16 cellular contexts compared by ENCODE assay signal in genomic region chr7:139827042-139827441, GRCh38. TPM values are rescaled to one million over a fixed set of nuclear protein-coding genes. Genes with fewer than 3 reads are reported as not detected.
DNase-seq lines count a peak whose midpoint lies in the region; ATAC-seq, FAIRE-seq and TF ChIP-seq lines count a peak whose summit lies in the region.
"Had no signal": no experiment of that assay in that cellular context is flagged by ENCODE, and none has a peak within 500 bp of the region (broad histone marks: within the 10 kb centered on the region; RNA-seq: fewer than 3 reads in every experiment).

No MANE protein-coding gene starts in this region.

- SMC1A ChIA-PET in GM12878 (lab: Charles Lee; ENCODE audit: uncharacterized antibody, unreplicated experiment): interaction anchor here (1.0 to 3.8 kb wide), 4 partner anchors 29 to 225 kb away, joined by 3 to 38 read pairs (median 4); no protein-coding TSS in a partner anchor

- H3K36me3 ChIP-seq in GM12878 (ENCODE audit: control insufficient read depth in 2 of 2, insufficient read depth in 2 of 2, low read length in 1 of 2): no peaks in the 10 kb centered on the region
- H3K36me3 ChIP-seq: sigmoid colon had no signal

- POLR2A ChIA-PET in GM12878 (lab: Charles Lee): no interaction called here

- FAIRE-seq in GM12878 (lab: Jason Lieb, UNC) (no peak), GM19239 (lab: Jason Lieb, UNC) (no peak)
- FAIRE-seq: colon had no signal

- H3K4me3 Mint-ChIP-seq in activated naive CD4-positive, alpha-beta T cell treated with anti-CD3 and anti-CD28 coated beads for 36 hours: no peak overlapping the region
- no peak overlapping the region for H3K4me3 Mint-ChIP-seq in stimulated activated effector memory CD8-positive, alpha-beta T cell treated with anti-CD3 and anti-CD28 coated beads, Interleukin-12 subunit alpha, Interleukin-12 subunit beta, amount 100 ng/mL, for 72 hours
- H3K4me3 Mint-ChIP-seq: stimulated activated naive CD8-positive, alpha-beta T cell treated with anti-CD3 and anti-CD28 coated beads, Interleukin-15, Interleukin-2, amounts not matched to agents 100 ng/mL and 50 ng/mL, for 24 hours had no signal

- no peak overlapping the region for H3K27ac Mint-ChIP-seq in activated naive CD4-positive, alpha-beta T cell treated with anti-CD3 and anti-CD28 coated beads for 36 hours
- H3K27ac Mint-ChIP-seq in activated naive CD4-positive, alpha-beta T cell treated with anti-CD3 and anti-CD28 coated beads, Interleukin-2, amount 50 U/mL, for 72 hours: no peak overlapping the region
- peak overlapping the region; percentile 8 for H3K27ac Mint-ChIP-seq in stimulated activated effector memory CD8-positive, alpha-beta T cell treated with anti-CD3 and anti-CD28 coated beads, Interleukin-12 subunit alpha, Interleukin-12 subunit beta, amount 100 ng/mL, for 72 hours
- H3K27ac Mint-ChIP-seq: stimulated activated naive CD8-positive, alpha-beta T cell treated with anti-CD3 and anti-CD28 coated beads, Interleukin-15, Interleukin-2, amounts not matched to agents 100 ng/mL and 50 ng/mL, for 24 hours had no signal

- H4K20me1 ChIP-seq in GM12878 (ENCODE audit: control insufficient read depth, insufficient read depth): no peaks in the 10 kb centered on the region

- H3K79me2 ChIP-seq in GM12878 (ENCODE audit: control insufficient read depth, insufficient read depth, low read length): peaks cover 2% of the 10 kb centered on the region; the same call in 1 of the 2 replicates

- H3K4me2 ChIP-seq in GM12878 (ENCODE audit: control insufficient read depth, insufficient read depth): no peak overlapping the region

- RAD21 ChIA-PET in GM12878 (lab: Charles Lee; ENCODE audit: unreplicated experiment): interaction anchor here (0.6 to 2.6 kb wide), 4 partner anchors 90 to 194 kb away, joined by 3 to 12 read pairs (median 4); no protein-coding TSS in a partner anchor

- 0 out of 2 replicates have a peak, but pooled peaks have one; percentile 9 for TF ChIP-seq CTCF in LNCaP clone FGC (IDR thresholded peaks at IDR 0.05; ENCODE audit: control insufficient read depth, extremely low read depth, insufficient read depth)
- peak; percentile 16 to 32 (median 26); a peak in 3 of 6 replicates for TF ChIP-seq CTCF in GM12878 (IDR thresholded peaks at IDR 0.05 in 2 of 3, conservative IDR thresholded peaks at IDR 0.05 in 1 of 3; ENCODE audit: control insufficient read depth in 2 of 3, extremely low read depth in 1 of 3, insufficient read depth in 1 of 3, low read depth in 3 of 3, low read length in 3 of 3)

- peak; percentile 73 for TF ChIP-seq RAD21 in GM12878 (IDR thresholded peaks at IDR 0.05; ENCODE audit: insufficient read depth, low read depth, low read length)

- peak; percentile 46 for DNase-seq in activated naive CD4-positive, alpha-beta T cell treated with anti-CD3 and anti-CD28 coated beads for 36 hours
- DNase-seq in activated naive CD4-positive, alpha-beta T cell treated with anti-CD3 and anti-CD28 coated beads, Interleukin-2, amount 50 U/mL, for 72 hours (ENCODE audit: low spot score in 2 of 2): no peak
- no peak for DNase-seq in LNCaP clone FGC (ENCODE audit: low read depth)
- no peak for DNase-seq in GM12878 (ENCODE audit: low read depth, low spot score)
- no peak for DNase-seq in stimulated activated effector memory CD8-positive, alpha-beta T cell treated with anti-CD3 and anti-CD28 coated beads, Interleukin-12 subunit alpha, Interleukin-12 subunit beta, amount 100 ng/mL, for 72 hours (ENCODE audit: low spot score in 2 of 2)
- no peak for DNase-seq in GM19239 (ENCODE audit: insufficient read length, low spot score)
- DNase-seq in T-helper 9 cell: no peak
- DNase-seq in activated T-cell treated with anti-CD3 and anti-CD28 coated beads, Interleukin-2, amount 50 U/mL, for 48 hours: no peak
- DNase-seq: C1 segment of cervical spinal cord, left ventricle myocardium superior, NCI-H774, sigmoid colon had no signal

- H3K4me3 ChIP-seq in LNCaP clone FGC (ENCODE audit: low read depth, low read length): no peak overlapping the region
- no peak overlapping the region for H3K4me3 ChIP-seq in GM12878
- H3K4me3 ChIP-seq: sigmoid colon, SK-N-MC had no signal

- CTCF ChIA-PET in activated naive CD4-positive, alpha-beta T cell treated with anti-CD3 and anti-CD28 coated beads for 36 hours (lab: Charles Lee): interaction anchor here (0.8 to 2.7 kb wide), 4 partner anchors 13 to 181 kb away, joined by 3 to 15 read pairs (median 6); no protein-coding TSS in a partner anchor
- CTCF ChIA-PET in GM12878 (lab: Yijun Ruan, JAX): interaction anchor here (1.7 to 4.7 kb wide), 3 partner anchors 180 to 393 kb away, joined by 6 to 52 read pairs (median 14); no protein-coding TSS in a partner anchor

- peaks cover 0 to 1% of the 10 kb centered on the region in 2 experiments; a peak in 1 of 4 replicates for H3K27me3 ChIP-seq in GM12878 (replicated peaks in 1 of 2; ENCODE audit: control insufficient read depth in 2 of 2, insufficient read depth in 2 of 2, low read length in 1 of 2)

- BruUV-seq in GM12878 (replicated peaks; lab: Mats Ljungman, UMichigan): no TSS peak

- in situ Hi-C loops in GM12878 (cut with MboI): no loop called here

- H3K9ac ChIP-seq in GM12878 (ENCODE audit: control insufficient read depth, insufficient read depth, low read length): no peak overlapping the region

- no peaks in the 10 kb centered on the region for H3K36me3 Mint-ChIP-seq in activated naive CD4-positive, alpha-beta T cell treated with anti-CD3 and anti-CD28 coated beads for 36 hours (ENCODE audit: low read depth)
- H3K36me3 Mint-ChIP-seq in activated naive CD4-positive, alpha-beta T cell treated with anti-CD3 and anti-CD28 coated beads, Interleukin-2, amount 50 U/mL, for 72 hours: peaks cover 7 to 12% of the 10 kb centered on the region in 2 donors
- no peaks in the 10 kb centered on the region for H3K36me3 Mint-ChIP-seq in stimulated activated effector memory CD8-positive, alpha-beta T cell treated with anti-CD3 and anti-CD28 coated beads, Interleukin-12 subunit alpha, Interleukin-12 subunit beta, amount 100 ng/mL, for 72 hours

- H3K27me3 Mint-ChIP-seq in activated naive CD4-positive, alpha-beta T cell treated with anti-CD3 and anti-CD28 coated beads for 36 hours (ENCODE audit: low read depth): peaks cover 4% of the 10 kb centered on the region
- H3K27me3 Mint-ChIP-seq: stimulated activated naive CD8-positive, alpha-beta T cell treated with anti-CD3 and anti-CD28 coated beads, Interleukin-15, Interleukin-2, amounts not matched to agents 100 ng/mL and 50 ng/mL, for 24 hours had no signal

- TF ChIP-seq POLR2A in GM12878 (IDR thresholded peaks at IDR 0.05; ENCODE audit: low read depth, low read length): no peak

- intact Hi-C loops in activated naive CD4-positive, alpha-beta T cell treated with anti-CD3 and anti-CD28 coated beads for 36 hours (cut with micrococcal nuclease): loop anchor here (1.0 to 10.0 kb wide), 5 partner anchors 175 to 322 kb away; no protein-coding TSS in a partner anchor
- intact Hi-C loops in GM12878 (cut with micrococcal nuclease; ENCODE audit: unreplicated experiment): loop anchor here (2.0 to 5.0 kb wide), 2 partner anchors 175 to 180 kb away; no protein-coding TSS in a partner anchor

- TF ChIP-seq EP300 in GM12878 (IDR thresholded peaks at IDR 0.05; ENCODE audit: borderline replicate concordance in 1 of 2, control insufficient read depth in 1 of 2, low read depth in 2 of 2, low read length in 2 of 2): no peak

- no peak overlapping the region for H2AFZ ChIP-seq in GM12878 (ENCODE audit: control insufficient read depth, low read depth, low read length)

- H3K9me3 ChIP-seq in GM12878 (replicated peaks; ENCODE audit: control insufficient read depth, insufficient read depth, low read length): no peaks in the 10 kb centered on the region
- H3K9me3 ChIP-seq: sigmoid colon had no signal

- H3K9me3 Mint-ChIP-seq in activated naive CD4-positive, alpha-beta T cell treated with anti-CD3 and anti-CD28 coated beads for 36 hours: no peaks in the 10 kb centered on the region
- H3K9me3 Mint-ChIP-seq in activated naive CD4-positive, alpha-beta T cell treated with anti-CD3 and anti-CD28 coated beads, Interleukin-2, amount 50 U/mL, for 72 hours: no peaks in the 10 kb centered on the region
- no peaks in the 10 kb centered on the region for H3K9me3 Mint-ChIP-seq in stimulated activated effector memory CD8-positive, alpha-beta T cell treated with anti-CD3 and anti-CD28 coated beads, Interleukin-12 subunit alpha, Interleukin-12 subunit beta, amount 100 ng/mL, for 72 hours
- H3K9me3 Mint-ChIP-seq: stimulated activated naive CD8-positive, alpha-beta T cell treated with anti-CD3 and anti-CD28 coated beads, Interleukin-15, Interleukin-2, amounts not matched to agents 100 ng/mL and 50 ng/mL, for 24 hours had no signal

- H3K27ac ChIP-seq in GM12878 (ENCODE audit: control insufficient read depth, insufficient read depth): no peak overlapping the region
- H3K27ac ChIP-seq: sigmoid colon, SK-N-MC had no signal

- peaks cover 24% of the 10 kb centered on the region for H3K4me1 Mint-ChIP-seq in activated naive CD4-positive, alpha-beta T cell treated with anti-CD3 and anti-CD28 coated beads for 36 hours (ENCODE audit: low read depth)
- peaks cover 33% of the 10 kb centered on the region for H3K4me1 Mint-ChIP-seq in stimulated activated effector memory CD8-positive, alpha-beta T cell treated with anti-CD3 and anti-CD28 coated beads, Interleukin-12 subunit alpha, Interleukin-12 subunit beta, amount 100 ng/mL, for 72 hours

- peaks cover 26% of the 10 kb centered on the region for H3K4me1 ChIP-seq in GM12878 (ENCODE audit: control insufficient read depth, insufficient read depth, low read length)
- H3K4me1 ChIP-seq: sigmoid colon had no signal

- no peak for ATAC-seq in activated naive CD4-positive, alpha-beta T cell treated with anti-CD3 and anti-CD28 coated beads, Interleukin-2, amount 50 U/mL, for 72 hours
- peak; percentile 8; the same call in 1 of the 3 replicates for ATAC-seq in GM12878
- no peak for ATAC-seq in stimulated activated effector memory CD8-positive, alpha-beta T cell treated with anti-CD3 and anti-CD28 coated beads, Interleukin-12 subunit alpha, Interleukin-12 subunit beta, amount 100 ng/mL, for 72 hours
- ATAC-seq: left ventricle myocardium superior had no signal

RNA-seq across cellular contexts. Expression of gene TBXAS1, which starts 2.0 kb away (rescaled TPM):
- 1 to 10 TPM in 1 of 2 experiments, under 1 TPM in 1; 0.83 to 1.1 TPM for total RNA-seq in activated naive CD4-positive, alpha-beta T cell treated with anti-CD3 and anti-CD28 coated beads for 36 hours
- 1 to 10 TPM; 1.4 to 5.8 TPM for total RNA-seq in activated naive CD4-positive, alpha-beta T cell treated with anti-CD3 and anti-CD28 coated beads, Interleukin-2, amount 50 U/mL, for 72 hours
- total RNA-seq in GM12878 (2013; cell fraction: nucleolus; rRNA removed): 57.2 and 58.6 TPM in 2 replicates
- 32.5 and 32.7 TPM in 2 replicates for total RNA-seq in GM12878 (2014; rRNA removed)
- total RNA-seq in GM12878 (2014; rRNA removed; fragmentation: Illumina TruSeq; extraction: Trizol): 20.0 and 20.4 TPM in 2 replicates
- 20.0 and 20.7 TPM in 2 replicates for total RNA-seq in GM12878 (2021)
- 12.6 TPM for polyA plus RNA-seq in GM12878 (2011; ENCODE audit: low read depth)
- polyA plus RNA-seq in GM12878 (2011; rRNA removed): 1.4 and 1.5 TPM in 2 replicates
- 0.69 and 1.4 TPM in 2 replicates for polyA plus RNA-seq in GM12878 (2011; cell fraction: cytosol; rRNA removed)
- polyA plus RNA-seq in GM12878 (2011; cell fraction: nucleus; rRNA removed): 1.6 and 1.8 TPM in 2 replicates
- polyA plus RNA-seq in GM12878 (2012): 12.1 and 20.6 TPM in 2 replicates
- polyA plus RNA-seq in GM12878 (2014; fragmentation: Illumina TruSeq; extraction: Trizol): 22.8 and 35.4 TPM in 2 replicates
- polyA plus RNA-seq in GM12878 (2014; fragmentation: Nextera tagmentation; extraction: Ambion mirVana): 1 to 10 TPM; 6.8 to 8.3 TPM
- polyA plus RNA-seq in GM12878 (2014; rRNA removed): 21.6 and 22.0 TPM in 2 replicates
- 10 to 100 TPM; 12.0 to 12.2 TPM for polyA plus RNA-seq in GM12878 (2016; fragmentation: Nextera tagmentation; extraction: Ambion mirVana)
- polyA minus RNA-seq in GM12878 (2011; rRNA and poly(A)+ RNA removed): 0.62 TPM in 1 of 2 replicates, not detected in the other
- polyA minus RNA-seq in GM12878 (2011; cell fraction: cytosol; rRNA and poly(A)+ RNA removed): not detected in 2 replicates
- polyA minus RNA-seq in GM12878 (2011; cell fraction: nucleus; rRNA and poly(A)+ RNA removed): 0.24 TPM in 1 of 2 replicates, not detected in the other
- total RNA-seq: G401 had no signal

RNA-seq across cellular contexts. Expression of gene HIPK2, which starts 49.2 kb away (rescaled TPM):
- 10 to 100 TPM; 16.8 to 17.3 TPM for total RNA-seq in activated naive CD4-positive, alpha-beta T cell treated with anti-CD3 and anti-CD28 coated beads for 36 hours
- total RNA-seq in activated naive CD4-positive, alpha-beta T cell treated with anti-CD3 and anti-CD28 coated beads, Interleukin-2, amount 50 U/mL, for 72 hours: 10 to 100 TPM; 12.8 to 20.9 TPM
- 89.2 and 94.9 TPM in 2 replicates for total RNA-seq in GM12878 (2013; cell fraction: nucleolus; rRNA removed)
- 8.5 and 9.4 TPM in 2 replicates for total RNA-seq in GM12878 (2014; rRNA removed)
- 8.8 and 9.0 TPM in 2 replicates for total RNA-seq in GM12878 (2014; rRNA removed; fragmentation: Illumina TruSeq; extraction: Trizol)
- total RNA-seq in GM12878 (2021): 36.5 and 39.0 TPM in 2 replicates
- 15.1 TPM for polyA plus RNA-seq in GM12878 (2011; ENCODE audit: low read depth)
- 7.1 and 11.2 TPM in 2 replicates for polyA plus RNA-seq in GM12878 (2011; rRNA removed)
- polyA plus RNA-seq in GM12878 (2011; cell fraction: cytosol; rRNA removed): 9.9 and 12.4 TPM in 2 replicates
- polyA plus RNA-seq in GM12878 (2011; cell fraction: nucleus; rRNA removed): 21.7 and 25.1 TPM in 2 replicates
- 16.0 and 23.3 TPM in 2 replicates for polyA plus RNA-seq in GM12878 (2012)
- polyA plus RNA-seq in GM12878 (2014; fragmentation: Illumina TruSeq; extraction: Trizol): 15.9 and 17.3 TPM in 2 replicates
- 1 to 10 TPM; 1.7 to 3.3 TPM for polyA plus RNA-seq in GM12878 (2014; fragmentation: Nextera tagmentation; extraction: Ambion mirVana)
- 11.3 and 14.2 TPM in 2 replicates for polyA plus RNA-seq in GM12878 (2014; rRNA removed)
- 1 to 10 TPM; 9.1 to 9.3 TPM for polyA plus RNA-seq in GM12878 (2016; fragmentation: Nextera tagmentation; extraction: Ambion mirVana)
- polyA minus RNA-seq in GM12878 (2011; rRNA and poly(A)+ RNA removed): 38.7 and 52.6 TPM in 2 replicates
- polyA minus RNA-seq in GM12878 (2011; cell fraction: cytosol; rRNA and poly(A)+ RNA removed): 19.0 and 20.1 TPM in 2 replicates
- polyA minus RNA-seq in GM12878 (2011; cell fraction: nucleus; rRNA and poly(A)+ RNA removed): 16.2 and 32.7 TPM in 2 replicates
